ENCODE assay signal across 1 cellular context in the genomic region with DNA sequence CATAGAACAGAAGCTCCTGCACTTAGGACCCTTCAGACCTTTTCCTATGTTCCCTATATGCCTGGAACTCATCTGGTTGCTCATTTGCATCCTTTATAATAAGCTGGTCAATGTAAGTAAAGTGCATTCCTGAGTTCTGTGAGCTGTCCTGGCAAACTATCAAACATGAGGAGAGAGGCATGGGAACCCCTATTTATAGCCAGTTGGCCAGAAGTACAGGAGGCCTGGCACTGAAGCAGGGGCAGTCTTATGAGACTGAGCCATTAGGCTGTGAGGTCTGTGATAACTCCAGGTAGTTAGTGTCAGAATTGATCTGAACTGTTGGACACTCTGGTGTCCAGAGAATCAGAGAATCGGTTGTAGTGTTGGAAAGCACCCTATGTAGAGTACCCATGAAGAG.
TF ChIP-seq lines count a peak whose summit lies in the region.

No MANE protein-coding gene starts in this region.

TF ChIP-seq in IMR-90, 13 proteins besides CTCF, POLR2A, EP300 and RAD21 (continued from another document):
- TF ChIP-seq SMC3 (IDR thresholded peaks at IDR 0.05; ENCODE audit: low read depth, low read length) (no peak), MAZ (IDR thresholded peaks at IDR 0.05; ENCODE audit: borderline replicate concordance, low read depth, low read length) (no peak), RFX5 (IDR thresholded peaks at IDR 0.05; ENCODE audit: low read depth, low read length) (no peak), FOS (IDR thresholded peaks at IDR 0.05; ENCODE audit: low read depth, low read length) (no peak), RCOR1 (IDR thresholded peaks at IDR 0.05; ENCODE audit: insufficient replicate concordance, low read length) (no peak)
TF ChIP-seq in IMR-90: peak in this region for 0.
